ENCODE assay signal across 8 cellular contexts in genomic region chr2:171416009-171416926, GRCh38. TPM values are rescaled to one million over a fixed set of nuclear protein-coding genes. Genes with fewer than 3 reads are reported as not detected.
DNase-seq lines count a peak whose midpoint lies in the region; ATAC-seq, FAIRE-seq and TF ChIP-seq lines count a peak whose summit lies in the region.

No MANE protein-coding gene starts in this region.

- FAIRE-seq in G401.6 (lab: Jason Lieb, UNC) (peak; percentile 33), H54 (lab: Jason Lieb, UNC) (peak; percentile 100)

- ATAC-seq in activated T-helper 17 cell treated with anti-CD3 and anti-CD28 coated beads, Interleukin-2, amount 50 U/mL, for 72 hours (replicated peaks) = peak; percentile 98

- H3K27me3 ChIP-seq in neutrophil = no peaks in the 10 kb centered on the region

- DNase-seq in H54 (ENCODE audit: insufficient read length, low spot score) = peak; percentile 58
- DNase-seq in LNCaP clone FGC (ENCODE audit: low read depth) = peak; percentile 97
- peak; percentile 87 for DNase-seq in RPMI8226
- peak; percentile 98 for DNase-seq in fibroblast of the aortic adventitia (ENCODE audit: low read depth)
- peak in 47 of 49 donors; percentile 11 to 91 (median 70) for DNase-seq in substantia nigra (lab: John Stamatoyannopoulos, UW)

- H3K9me3 ChIP-seq in neutrophil = no peaks in the 10 kb centered on the region

- H3K27ac ChIP-seq in neutrophil (no peak overlapping the region), substantia nigra (ENCODE audit: low read depth, low read length, poor library complexity, severe bottlenecking) (no peak overlapping the region)

- no peaks in the 10 kb centered on the region for H3K36me3 ChIP-seq in neutrophil

- no peak for TF ChIP-seq POLR2A in H54 (IDR thresholded peaks at IDR 0.05; ENCODE audit: low read depth, low read length)

- TF ChIP-seq CTCF in LNCaP clone FGC (IDR thresholded peaks at IDR 0.05; ENCODE audit: control insufficient read depth, extremely low read depth, insufficient read depth) = peak; percentile 87
- TF ChIP-seq CTCF in fibroblast of the aortic adventitia (IDR thresholded peaks at IDR 0.05; ENCODE audit: insufficient read depth, low read length) = peak; percentile 95
- TF ChIP-seq CTCF in neutrophil (IDR thresholded peaks at IDR 0.05) = peak; percentile 9

- no peaks in the 10 kb centered on the region for H3K9me3 Mint-ChIP-seq in activated T-helper 17 cell treated with anti-CD3 and anti-CD28 coated beads, Interleukin-2, amount 50 U/mL, for 72 hours

- no peaks in the 10 kb centered on the region for H3K27me3 Mint-ChIP-seq in activated T-helper 17 cell treated with anti-CD3 and anti-CD28 coated beads, Interleukin-2, amount 50 U/mL, for 72 hours

- H3K27ac Mint-ChIP-seq in activated T-helper 17 cell treated with anti-CD3 and anti-CD28 coated beads, Interleukin-2, amount 50 U/mL, for 72 hours = peak overlapping the region; percentile 86

- H3K4me3 Mint-ChIP-seq in activated T-helper 17 cell treated with anti-CD3 and anti-CD28 coated beads, Interleukin-2, amount 50 U/mL, for 72 hours = peak overlapping the region; percentile 53

- H3K4me1 ChIP-seq in neutrophil (ENCODE audit: control insufficient read depth in 1 of 2, insufficient read depth in 1 of 2, low read depth in 1 of 2, low read length in 1 of 2) = peaks cover 3 to 7% of the 10 kb centered on the region in 2 experiments

- no peak overlapping the region for H3K4me3 ChIP-seq in LNCaP clone FGC (ENCODE audit: low read depth, low read length)
- H3K4me3 ChIP-seq in fibroblast of the aortic adventitia (ENCODE audit: low read depth, low read length) = peak overlapping the region; percentile 13
- H3K4me3 ChIP-seq in neutrophil (ENCODE audit: low read depth in 1 of 2, low read length in 1 of 2) = no peak overlapping the region

- H3K4me1 Mint-ChIP-seq in activated T-helper 17 cell treated with anti-CD3 and anti-CD28 coated beads, Interleukin-2, amount 50 U/mL, for 72 hours = peaks cover 24% of the 10 kb centered on the region

- H3K36me3 Mint-ChIP-seq in activated T-helper 17 cell treated with anti-CD3 and anti-CD28 coated beads, Interleukin-2, amount 50 U/mL, for 72 hours (ENCODE audit: low read depth) = no peaks in the 10 kb centered on the region

RNA-seq across cellular contexts. Expression of gene METTL8, which starts 17.5 kb away (rescaled TPM):
- total RNA-seq in activated T-helper 17 cell treated with anti-CD3 and anti-CD28 coated beads, Interleukin-2, amount 50 U/mL, for 72 hours = 10 to 100 TPM; 19.5 to 27.7 TPM
- 34.6 and 73.3 TPM in 2 replicates for total RNA-seq in fibroblast of the aortic adventitia (ENCODE audit: low replicate concordance)

RNA-seq across cellular contexts. Expression of gene DCAF17, which starts 17.8 kb away (rescaled TPM):
- total RNA-seq in activated T-helper 17 cell treated with anti-CD3 and anti-CD28 coated beads, Interleukin-2, amount 50 U/mL, for 72 hours = 10 to 100 TPM; 11.2 to 18.6 TPM
- 9.0 and 34.7 TPM in 2 replicates for total RNA-seq in fibroblast of the aortic adventitia (ENCODE audit: low replicate concordance)

Comparison
In these comparisons a context has a peak if more than half of its experiments do, and no peak if none do; other contexts are left out.
1. CTCF ChIP-seq: peak in every context shown above with its lines; median percentile 95 in fibroblast of the aortic adventitia; 87 in LNCaP clone FGC; 9 in neutrophil.